ENCODE assay signal across 8 cellular contexts in the genomic region with DNA sequence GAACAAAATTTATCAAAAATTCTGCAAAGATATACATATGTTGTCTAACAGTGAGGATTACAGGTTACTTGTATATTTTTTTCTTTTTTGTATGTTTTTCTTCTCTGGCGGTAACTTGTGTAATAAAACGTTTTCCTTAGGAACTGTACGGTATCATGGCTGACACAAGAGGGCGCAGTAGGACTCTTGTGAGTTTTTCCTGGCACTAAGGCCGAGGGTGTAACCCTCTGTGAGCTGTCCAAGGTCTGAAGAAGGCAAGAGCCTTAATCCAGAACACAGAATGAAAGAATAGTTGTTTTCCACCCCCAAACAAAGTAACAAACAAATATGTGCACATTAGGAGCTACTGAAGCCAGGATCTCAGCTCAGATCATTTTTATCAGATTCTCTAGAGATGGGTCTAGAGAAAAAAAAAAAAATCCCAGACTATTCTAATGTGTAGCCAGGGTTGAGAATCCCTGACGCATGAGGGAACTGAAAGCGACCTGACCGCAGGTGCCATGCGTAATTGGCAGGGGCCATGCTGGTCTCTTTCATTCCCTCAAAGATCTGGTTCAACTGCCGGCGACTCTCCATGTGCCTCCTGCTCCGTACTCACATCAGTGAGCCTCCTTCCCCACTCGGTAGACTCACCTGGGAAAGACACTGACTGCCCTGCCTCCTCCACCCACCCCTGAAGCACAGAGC. TPM values are rescaled to one million over a fixed set of nuclear protein-coding genes. Genes with fewer than 3 reads are reported as not detected.
A peak's percentile ranks its signal among the peaks of the same experiment; 100 is the strongest.
DNase-seq lines count a peak whose midpoint lies in the region; ATAC-seq and TF ChIP-seq lines count a peak whose summit lies in the region.

No MANE protein-coding gene starts in this region.

- H3K4me3 ChIP-seq in NT2/D1 (ENCODE audit: insufficient read length, low read depth) (no peak overlapping the region), body of pancreas (no peak overlapping the region)

- no peak overlapping the region for H3K27ac ChIP-seq in body of pancreas

- 35 to 38% methylated on average over 13 of the region's 13 CpGs for WGBS in body of pancreas, 2 donors

- H3K27me3 ChIP-seq in NT2/D1 (ENCODE audit: insufficient read depth, insufficient read length) (no peaks in the 10 kb centered on the region), body of pancreas (no peaks in the 10 kb centered on the region)

- H3K4me1 ChIP-seq in NT2/D1 (ENCODE audit: insufficient read depth, insufficient read length) (no peaks in the 10 kb centered on the region), body of pancreas (no peaks in the 10 kb centered on the region)

- TF ChIP-seq POLR2A in body of pancreas (IDR thresholded peaks at IDR 0.05), result no peak

- H3K9me3 ChIP-seq in NT2/D1 (ENCODE audit: insufficient read depth, low read length) (no peaks in the 10 kb centered on the region), body of pancreas (no peaks in the 10 kb centered on the region)

- H3K9ac ChIP-seq in NT2/D1 (ENCODE audit: insufficient read length, low read depth), result no peak overlapping the region

- intact Hi-C loops in body of pancreas (cut with DNase I), result no loop called here

- peak; percentile 73 for TF ChIP-seq CTCF in GM20000 (IDR thresholded peaks at IDR 0.05; ENCODE audit: extremely low read depth, missing control alignments)
- TF ChIP-seq CTCF in body of pancreas (IDR thresholded peaks at IDR 0.05), result peak; percentile 64 to 89 (median 83)

- H3K36me3 ChIP-seq in NT2/D1 (ENCODE audit: insufficient read depth, insufficient read length, low read length) (no peaks in the 10 kb centered on the region), body of pancreas (replicated peaks in 1 of 2; ENCODE audit: insufficient read depth in 1 of 2, low read depth in 2 of 2) (no peaks in the 10 kb centered on the region)

- peak; percentile 92 for ATAC-seq in body of pancreas

- DNase-seq in GDM1 (lab: John Stamatoyannopoulos, UW) (peak; percentile 34), GM20000 (ENCODE audit: low spot score) (peak; percentile 61), HK-2 (ENCODE audit: unreplicated experiment) (peak; percentile 50), NT2/D1 (ENCODE audit: low read depth, low spot score) (peak; percentile 77), body of pancreas (peak; percentile 77 to 83 (median 80)), iPS-NIHi11 (ENCODE audit: low spot score) (peak; percentile 74), epidermal melanocyte (ENCODE audit: insufficient read length, low spot score) (no peak)
- DNase-seq in stimulated activated CD8-positive, alpha-beta memory T cell treated with anti-CD3 and anti-CD28 coated beads, Interleukin-4, amount 100 ng/mL, for 48 hours, result peak; percentile 49

RNA-seq across cellular contexts. Expression of a gene that starts 27.0 kb away (rescaled TPM):
- total RNA-seq in body of pancreas, result under 1 TPM in 1 of 2 donors, not detected in 1; 0.78 TPM
